13 cellular contexts compared by ENCODE assay signal in genomic region chr15:92843819-92844218, GRCh38. TPM values are rescaled to one million over a fixed set of nuclear protein-coding genes. Genes with fewer than 3 reads are reported as not detected.
DNase-seq lines count a peak whose midpoint lies in the region; TF ChIP-seq lines count a peak whose summit lies in the region.
"Had no signal": no experiment of that assay in that cellular context is flagged by ENCODE, and none has a peak within 500 bp of the region (broad histone marks: within the 10 kb centered on the region; RNA-seq: fewer than 3 reads in every experiment).

No MANE protein-coding gene starts in this region.

- TF ChIP-seq CTCF in transverse colon (IDR thresholded peaks at IDR 0.05) = no peak
- TF ChIP-seq CTCF in tibial artery (IDR thresholded peaks at IDR 0.05) = no peak

- no peaks in the 10 kb centered on the region for H3K9me3 ChIP-seq in transverse colon
- no peaks in the 10 kb centered on the region for H3K9me3 ChIP-seq in tibial artery
- H3K9me3 ChIP-seq: thoracic aorta had no signal

- H3K27me3 ChIP-seq in transverse colon = no peaks in the 10 kb centered on the region
- no peaks in the 10 kb centered on the region for H3K27me3 ChIP-seq in tibial artery

- no peak for TF ChIP-seq POLR2A in transverse colon (IDR thresholded peaks at IDR 0.05)

- peak overlapping the region in 3 of 4 donors; percentile 30 to 87 (median 86) for H3K27ac ChIP-seq in transverse colon
- no peak overlapping the region for H3K27ac ChIP-seq in tibial artery
- H3K27ac ChIP-seq: thoracic aorta had no signal

- peak; percentile 26 for DNase-seq in stimulated activated CD4-positive, alpha-beta T cell treated with anti-CD3 and anti-CD28 coated beads, Interleukin-1b, Interleukin-23, amount 100 ng/mL, for 48 hours
- DNase-seq in stimulated activated CD4-positive, alpha-beta T cell treated with anti-CD3 and anti-CD28 coated beads, Interleukin-2, amount 100 ng/mL, for 24 hours = no peak
- DNase-seq in activated CD4-positive, alpha-beta T cell treated with anti-CD3 and anti-CD28 coated beads, Interleukin-2, amount 50 U/mL, for 1 hour = peak; percentile 23
- DNase-seq in myocyte (ENCODE audit: low read depth) (peak; percentile 93), transverse colon (no peak), GM03348 (ENCODE audit: low spot score) (no peak), ACHN (no peak), tibial artery (no peak)
- DNase-seq: DMS53, hypothalamus, midbrain, NCI-H2029 had no signal

- WGBS in transverse colon (ENCODE audit: low coverage in 1 of 2), 2 donors = 92 to 96% methylated on average over 2 to 7 of the region's 7 CpGs

- in situ Hi-C loops in transverse colon (cut with MboI; ENCODE audit: low pct_ligation_motif_present in 1 of 4, low pct_unique_long_range_greater_than_20kb in 1 of 4, low sequenced_read_pairs in 3 of 4) (no loop called here), ACHN (cut with HindIII; ENCODE audit: low pct_ligation_motif_present, low pct_unique_long_range_greater_than_20kb, low sequenced_read_pairs) (no loop called here)

- intact Hi-C loops in transverse colon (cut with DNase I; ENCODE audit: low total_unique reads) = loop anchor here (1.0 kb wide), 1 partner anchor 21 kb away; no protein-coding TSS in a partner anchor
- intact Hi-C loops in tibial artery (cut with DNase I; ENCODE audit: low total_unique reads) = no loop called here

- TF ChIP-seq EP300 in transverse colon (IDR thresholded peaks at IDR 0.05; ENCODE audit: low read depth) = no peak

- peaks cover 0 to 34% (median 22%) of the 10 kb centered on the region in 4 donors for H3K4me1 ChIP-seq in transverse colon
- peaks cover 0 to 5% (median 0%) of the 10 kb centered on the region in 4 donors for H3K4me1 ChIP-seq in tibial artery

- H3K4me3 ChIP-seq in transverse colon (no peak overlapping the region), tibial artery (no peak overlapping the region)
- H3K4me3 ChIP-seq: thoracic aorta had no signal

- H3K36me3 ChIP-seq in transverse colon (no peaks in the 10 kb centered on the region), tibial artery (no peaks in the 10 kb centered on the region)
- H3K36me3 ChIP-seq: thoracic aorta had no signal

RNA-seq across cellular contexts. Expression of gene CHD2, which starts 56.3 kb away (rescaled TPM):
- total RNA-seq in myocyte (47.7 and 52.4 TPM in 2 replicates), transverse colon (100 to 1,000 TPM in 3 of 4 donors, 10 to 100 TPM in 1; 90.5 to 190 (median 138) TPM)
- polyA plus RNA-seq in myocyte (2012) = 31.4 TPM

Comparison
In these comparisons a context has a peak if more than half of its experiments do, and no peak if none do; other contexts are left out.
1. DNase-seq: peak in stimulated activated CD4-positive, alpha-beta T cell treated with anti-CD3 and anti-CD28 coated beads, Interleukin-1b, Interleukin-23, amount 100 ng/mL, for 48 hours (single experiment), activated CD4-positive, alpha-beta T cell treated with anti-CD3 and anti-CD28 coated beads, Interleukin-2, amount 50 U/mL, for 1 hour (single experiment) and myocyte (single experiment); none in stimulated activated CD4-positive, alpha-beta T cell treated with anti-CD3 and anti-CD28 coated beads, Interleukin-2, amount 100 ng/mL, for 24 hours (0 of 2), transverse colon (single experiment), GM03348 (single experiment), ACHN (single experiment) and tibial artery (0 of 2).
2. H3K27ac ChIP-seq: peak in transverse colon (3 of 4); none in tibial artery (0 of 2).